In the genomic region with DNA sequence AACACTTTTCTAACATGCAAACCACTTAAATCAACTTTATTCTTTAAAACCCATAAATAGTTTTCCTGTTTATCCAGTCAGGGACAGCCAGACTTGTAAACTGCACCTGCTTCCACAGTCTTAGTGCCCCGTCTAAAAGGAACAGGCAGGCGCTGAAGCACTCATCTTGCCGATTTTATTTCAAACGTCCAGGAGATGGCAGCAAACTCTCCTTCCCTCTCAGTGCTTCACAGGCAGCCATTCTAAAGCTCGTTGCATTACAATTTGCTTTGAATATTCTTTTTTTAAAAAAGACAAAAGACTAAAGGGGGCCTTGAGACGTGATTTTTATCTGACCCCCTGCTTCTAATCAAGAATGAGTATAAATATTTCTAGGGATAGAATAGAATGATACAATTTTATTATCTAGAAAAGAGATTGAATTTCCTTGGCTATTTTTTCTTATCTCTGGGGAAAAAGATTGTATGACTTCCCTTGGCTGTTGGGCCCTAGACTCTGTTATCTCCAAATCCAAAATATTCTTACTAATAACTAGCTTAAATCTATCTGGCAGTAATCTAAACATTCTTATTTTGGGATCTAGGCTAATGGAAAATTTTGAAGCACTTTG, we compare ENCODE assay signal across 8 cellular contexts.
DNase-seq lines count a peak whose midpoint lies in the region; ATAC-seq, FAIRE-seq and TF ChIP-seq lines count a peak whose summit lies in the region.

No MANE protein-coding gene starts in this region.

- DNase-seq in CD8-positive, alpha-beta T cell: peak; percentile 7 to 63 (median 48)
- DNase-seq in GM19239 (ENCODE audit: insufficient read length, low spot score) (peak; percentile 38), NCI-H345 (lab: John Stamatoyannopoulos, UW) (peak; percentile 58), mucosa of descending colon (peak in 1 of 3 donors; percentile 81)
- DNase-seq in effector memory CD4-positive, alpha-beta T cell: peak in 2 of 3 donors; percentile 2 to 27
- peak; percentile 33 to 44 for DNase-seq in stimulated activated naive CD8-positive, alpha-beta T cell treated with anti-CD3 and anti-CD28 coated beads, Interleukin-15, amount 100 ng/mL, for 72 hours

- no peaks in the 10 kb centered on the region for H3K27me3 ChIP-seq in CD8-positive, alpha-beta T cell (ENCODE audit: insufficient read depth, low read length)
- H3K27me3 ChIP-seq in effector memory CD4-positive, alpha-beta T cell (replicated peaks; ENCODE audit: control insufficient read depth, insufficient read depth, low read length, poor library complexity, severe bottlenecking): no peaks in the 10 kb centered on the region

- no peaks in the 10 kb centered on the region for H3K36me3 ChIP-seq in CD8-positive, alpha-beta T cell (ENCODE audit: insufficient read depth, low read length)
- no peaks in the 10 kb centered on the region for H3K36me3 ChIP-seq in effector memory CD4-positive, alpha-beta T cell (ENCODE audit: control insufficient read depth, insufficient read depth, low read length)
- H3K36me3 ChIP-seq in mucosa of descending colon (ENCODE audit: low read depth): no peaks in the 10 kb centered on the region

- H3K4me1 ChIP-seq in CD8-positive, alpha-beta T cell (ENCODE audit: insufficient read depth, low read length): no peaks in the 10 kb centered on the region
- no peaks in the 10 kb centered on the region for H3K4me1 ChIP-seq in effector memory CD4-positive, alpha-beta T cell (ENCODE audit: control insufficient read depth, insufficient read depth, low read length, poor library complexity, severe bottlenecking)
- H3K4me1 ChIP-seq in mucosa of descending colon (ENCODE audit: low read depth): peaks cover 3% of the 10 kb centered on the region

- CTCF ChIA-PET in CD8-positive, alpha-beta T cell (lab: Charles Lee): interaction anchor here (0.6 to 5.9 kb wide), 39 partner anchors 8 to 450 kb away, joined by 3 to 35 read pairs (median 4); partner anchors contain the start of gene USP53

- H3K4me3 Mint-ChIP-seq in CD8-positive, alpha-beta T cell: no peak overlapping the region
- H3K4me3 Mint-ChIP-seq in stimulated activated naive CD8-positive, alpha-beta T cell treated with anti-CD3 and anti-CD28 coated beads, Interleukin-15, amount 100 ng/mL, for 72 hours: no peak overlapping the region

- peak; percentile 90 for FAIRE-seq in GM19239 (lab: Jason Lieb, UNC)

- POLR2A ChIA-PET in CD8-positive, alpha-beta T cell (lab: Charles Lee): interaction anchor here (1.0 to 1.5 kb wide), 3 partner anchors 170 to 257 kb away, joined by 4 to 8 read pairs (median 4); partner anchors contain the start of gene USP53

- H3K4me3 ChIP-seq in CD8-positive, alpha-beta T cell (ENCODE audit: low read depth, low read length): no peak overlapping the region
- no peak overlapping the region for H3K4me3 ChIP-seq in effector memory CD4-positive, alpha-beta T cell (ENCODE audit: insufficient read depth, low read depth, low read length, poor library complexity, severe bottlenecking)
- H3K4me3 ChIP-seq in mucosa of descending colon: no peak overlapping the region

- peak; percentile 66 for TF ChIP-seq CTCF in CD8-positive, alpha-beta T cell (IDR thresholded peaks at IDR 0.05)
- peak; percentile 34 for TF ChIP-seq CTCF in mucosa of descending colon (IDR thresholded peaks at IDR 0.05)

- H3K9me3 ChIP-seq in CD8-positive, alpha-beta T cell (ENCODE audit: low read length): no peaks in the 10 kb centered on the region
- no peaks in the 10 kb centered on the region for H3K9me3 ChIP-seq in effector memory CD4-positive, alpha-beta T cell (ENCODE audit: control insufficient read depth, low read length)
- no peaks in the 10 kb centered on the region for H3K9me3 ChIP-seq in mucosa of descending colon

- peak; percentile 95 for ATAC-seq in CD8-positive, alpha-beta T cell
- peak; percentile 89 for ATAC-seq in HG03175 (IDR thresholded peaks at IDR 0.05; ENCODE audit: unreplicated experiment)
- peak; percentile 69 for ATAC-seq in activated CD4-positive, CD25-positive, alpha-beta regulatory T cell treated with anti-CD3 and anti-CD28 coated beads, Interleukin-2, amount 50 U/mL, for 24 hours
- peak; percentile 96 for ATAC-seq in mucosa of descending colon
- peak; percentile 90 for ATAC-seq in stimulated activated naive CD8-positive, alpha-beta T cell treated with anti-CD3 and anti-CD28 coated beads, Interleukin-15, amount 100 ng/mL, for 72 hours

- no peaks in the 10 kb centered on the region for H3K27me3 Mint-ChIP-seq in CD8-positive, alpha-beta T cell (ENCODE audit: low read depth)
- no peaks in the 10 kb centered on the region for H3K27me3 Mint-ChIP-seq in stimulated activated naive CD8-positive, alpha-beta T cell treated with anti-CD3 and anti-CD28 coated beads, Interleukin-15, amount 100 ng/mL, for 72 hours

- H3K36me3 Mint-ChIP-seq in CD8-positive, alpha-beta T cell: no peaks in the 10 kb centered on the region

- no peak overlapping the region for H3K27ac ChIP-seq in CD8-positive, alpha-beta T cell (ENCODE audit: low read depth, low read length)
- H3K27ac ChIP-seq in effector memory CD4-positive, alpha-beta T cell (ENCODE audit: insufficient read depth, low read length, poor library complexity, severe bottlenecking): no peak overlapping the region

- no peaks in the 10 kb centered on the region for H3K9me3 Mint-ChIP-seq in CD8-positive, alpha-beta T cell
- no peaks in the 10 kb centered on the region for H3K9me3 Mint-ChIP-seq in stimulated activated naive CD8-positive, alpha-beta T cell treated with anti-CD3 and anti-CD28 coated beads, Interleukin-15, amount 100 ng/mL, for 72 hours

- H3K4me1 Mint-ChIP-seq in CD8-positive, alpha-beta T cell (ENCODE audit: low read depth): peaks cover 2% of the 10 kb centered on the region
- peaks cover 6% of the 10 kb centered on the region for H3K4me1 Mint-ChIP-seq in stimulated activated naive CD8-positive, alpha-beta T cell treated with anti-CD3 and anti-CD28 coated beads, Interleukin-15, amount 100 ng/mL, for 72 hours

- intact Hi-C loops in CD8-positive, alpha-beta T cell (cut with DNase I, micrococcal nuclease): loop anchor here (1.0 to 10.0 kb wide), 6 partner anchors 244 to 1013 kb away; partner anchors contain the start of gene PDE5A (in 1 of the 2)
- intact Hi-C loops in mucosa of descending colon (cut with DNase I, micrococcal nuclease): loop anchor here in 1 of 2 donors (10.0 kb wide), 1 partner anchor 243 kb away; no protein-coding TSS in a partner anchor

- no peak overlapping the region for H3K27ac Mint-ChIP-seq in CD8-positive, alpha-beta T cell
- H3K27ac Mint-ChIP-seq in stimulated activated naive CD8-positive, alpha-beta T cell treated with anti-CD3 and anti-CD28 coated beads, Interleukin-15, amount 100 ng/mL, for 72 hours: no peak overlapping the region
